In the genomic region with DNA sequence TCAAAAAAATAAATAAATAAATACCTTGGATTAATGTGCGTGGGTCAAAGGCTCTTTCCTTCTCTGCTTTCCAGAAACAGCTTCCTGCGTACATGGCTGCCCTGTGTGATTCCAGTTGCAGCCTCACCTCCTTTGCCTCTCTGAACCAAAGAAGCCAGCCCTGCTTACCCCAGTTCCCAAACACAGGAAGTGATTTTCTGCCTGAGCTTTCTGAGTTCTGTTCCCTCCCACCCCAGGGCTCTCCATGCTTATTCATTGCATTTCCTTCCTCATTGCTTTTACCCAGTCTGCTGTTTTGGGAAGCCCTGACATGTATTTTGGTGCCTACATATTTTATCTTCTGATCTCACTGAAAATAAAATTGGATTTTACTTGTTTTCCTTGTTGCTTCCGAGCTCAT, we compare ENCODE assay signal across 22 cellular contexts.
DNase-seq lines count a peak whose midpoint lies in the region; ATAC-seq and TF ChIP-seq lines count a peak whose summit lies in the region.
"Had no signal": no experiment of that assay in that cellular context is flagged by ENCODE, and none has a peak within 500 bp of the region (broad histone marks: within the 10 kb centered on the region; RNA-seq: fewer than 3 reads in every experiment).

No MANE protein-coding gene starts in this region.

- peaks cover 12% of the 10 kb centered on the region for H3K9me3 Mint-ChIP-seq in dendritic cell treated with granulocyte-macrophage colony-stimulating factor and Interleukin-4, amounts not matched to agents 40 ng/mL and 50 ng/mL, for 4 days

- H3K4me3 Mint-ChIP-seq in dendritic cell treated with granulocyte-macrophage colony-stimulating factor and Interleukin-4, amounts not matched to agents 40 ng/mL and 50 ng/mL, for 4 days, result peak overlapping the region; percentile 59
- H3K4me3 Mint-ChIP-seq: activated naive CD8-positive, alpha-beta T cell treated with anti-CD3 and anti-CD28 coated beads, Interleukin-2, amount 10 ng/mL, durations not matched to agents 7 days and 5 days; CD4-positive, alpha-beta memory T cell; mesothelial cell of epicardium; stimulated activated memory B cell treated with anti-CD40 and anti-IgM and Interleukin-4, amounts not matched to agents 10 μg/mL and 1 μg/mL and 100 μg/mL, for 72 hours had no signal

- peaks cover 17% of the 10 kb centered on the region for H3K36me3 Mint-ChIP-seq in dendritic cell treated with granulocyte-macrophage colony-stimulating factor and Interleukin-4, amounts not matched to agents 40 ng/mL and 50 ng/mL, for 4 days (ENCODE audit: low read depth)

- peak; percentile 60 for DNase-seq in CD1c-positive myeloid dendritic cell (ENCODE audit: extremely low spot score)
- peak; percentile 68 for DNase-seq in NB4 (ENCODE audit: low read depth)
- peak; percentile 21 for DNase-seq in medulla oblongata (ENCODE audit: extremely low spot score)
- no peak for DNase-seq in NCI-H1694 treated with DMSO at 0.1 percent for 48 hours (lab: John Stamatoyannopoulos, UW)
- no peak for DNase-seq in COLO668 (lab: John Stamatoyannopoulos, UW; ENCODE audit: unreplicated experiment)
- DNase-seq: activated CD4-positive, alpha-beta T cell treated with anti-CD3 and anti-CD28 coated beads for 4 hours; activated naive CD8-positive, alpha-beta T cell treated with anti-CD3 and anti-CD28 coated beads, Interleukin-2, amount 10 ng/mL, durations not matched to agents 7 days and 5 days; CD4-positive, alpha-beta memory T cell; DMS53; hypothalamus; NCI-H1417 treated with DMSO at 0.1 percent for 48 hours; NCI-H2171 treated with DMSO at 0.1 percent for 48 hours; NCI-H748 treated with DMSO at 0.1 percent for 48 hours; PC-9; retina; T-helper 9 cell; thyroid gland had no signal

- no peak for TF ChIP-seq CTCF in NB4 (IDR thresholded peaks at IDR 0.05; ENCODE audit: low read depth, low read length)

- H3K27me3 Mint-ChIP-seq in dendritic cell treated with granulocyte-macrophage colony-stimulating factor and Interleukin-4, amounts not matched to agents 40 ng/mL and 50 ng/mL, for 4 days, result no peaks in the 10 kb centered on the region
- H3K27me3 Mint-ChIP-seq: activated naive CD8-positive, alpha-beta T cell treated with anti-CD3 and anti-CD28 coated beads, Interleukin-2, amount 10 ng/mL, durations not matched to agents 7 days and 5 days; CD4-positive, alpha-beta memory T cell; stimulated activated memory B cell treated with anti-CD40 and anti-IgM and Interleukin-4, amounts not matched to agents 10 μg/mL and 1 μg/mL and 100 μg/mL, for 72 hours had no signal

- no peak for ATAC-seq in GM18870 (IDR thresholded peaks at IDR 0.05; ENCODE audit: unreplicated experiment)
- no peak for ATAC-seq in GM18909 (IDR thresholded peaks at IDR 0.05; ENCODE audit: poor library complexity, unreplicated experiment)
- ATAC-seq: stimulated activated memory B cell treated with anti-CD40 and anti-IgM and Interleukin-4, amounts not matched to agents 10 μg/mL and 1 μg/mL and 100 μg/mL, for 72 hours had no signal

- intact Hi-C loops in dendritic cell treated with granulocyte-macrophage colony-stimulating factor and Interleukin-4, amounts not matched to agents 40 ng/mL and 50 ng/mL, for 4 days (cut with micrococcal nuclease), result no loop called here

- peaks cover 32% of the 10 kb centered on the region for H3K4me1 Mint-ChIP-seq in dendritic cell treated with granulocyte-macrophage colony-stimulating factor and Interleukin-4, amounts not matched to agents 40 ng/mL and 50 ng/mL, for 4 days (ENCODE audit: low read depth)
- H3K4me1 Mint-ChIP-seq: mesothelial cell of epicardium had no signal

- no peak overlapping the region for H3K4me3 ChIP-seq in NB4 (ENCODE audit: low read depth, low read length)
- H3K4me3 ChIP-seq: PC-9, thyroid gland had no signal

- H3K27ac Mint-ChIP-seq in dendritic cell treated with granulocyte-macrophage colony-stimulating factor and Interleukin-4, amounts not matched to agents 40 ng/mL and 50 ng/mL, for 4 days, result peak overlapping the region; percentile 89
- H3K27ac Mint-ChIP-seq: activated naive CD8-positive, alpha-beta T cell treated with anti-CD3 and anti-CD28 coated beads, Interleukin-2, amount 10 ng/mL, durations not matched to agents 7 days and 5 days; mesothelial cell of epicardium; stimulated activated memory B cell treated with anti-CD40 and anti-IgM and Interleukin-4, amounts not matched to agents 10 μg/mL and 1 μg/mL and 100 μg/mL, for 72 hours had no signal

- no peak for TF ChIP-seq POLR2A in NB4 (IDR thresholded peaks at IDR 0.05; ENCODE audit: extremely low read depth, insufficient read length)

Comparison
In these comparisons a context has a peak if more than half of its experiments do, and no peak if none do; other contexts are left out.
1. DNase-seq: peak in CD1c-positive myeloid dendritic cell (single experiment), NB4 (single experiment) and medulla oblongata (single experiment); none in NCI-H1694 treated with DMSO at 0.1 percent for 48 hours (single experiment) and COLO668 (single experiment).